ENCODE assay signal across 14 cellular contexts in genomic region chr2:189157431-189157830, GRCh38.
"Had no signal": no experiment of that assay in that cellular context is flagged by ENCODE, and none has a peak within 500 bp of the region (broad histone marks: within the 10 kb centered on the region; RNA-seq: fewer than 3 reads in every experiment).

No MANE protein-coding gene starts in this region.

- H3K4me3 Mint-ChIP-seq: activated naive CD8-positive, alpha-beta T cell treated with anti-CD3 and anti-CD28 coated beads, Interleukin-2, amount 10 ng/mL, durations not matched to agents 7 days and 5 days; activated T-helper 1 cell treated with anti-CD3 and anti-CD28 coated beads, Interleukin-12 subunit alpha, Interleukin-12 subunit beta, Interleukin-2, Interleukin-4 antibody, amounts not matched to agents 30 ng/mL and 10 ng/mL and 1 ng/mL, durations not matched to agents 14 hours and 24 hours and 36 hours; endodermal cell; type B pancreatic cell had no signal

- H3K27me3 ChIP-seq: ascending aorta, hepatocyte, suprapubic skin had no signal

- DNase-seq: activated CD4-positive, CD25-positive, alpha-beta regulatory T cell treated with anti-CD3 and anti-CD28 coated beads, Interleukin-2, amount 50 U/mL, for 72 hours; activated naive CD4-positive, alpha-beta T cell; activated naive CD8-positive, alpha-beta T cell treated with anti-CD3 and anti-CD28 coated beads, Interleukin-2, amount 10 ng/mL, durations not matched to agents 7 days and 5 days; endodermal cell; islet precursor cell; stimulated activated CD4-positive, alpha-beta T cell treated with anti-CD3 and anti-CD28 coated beads, Interleukin-2, amount 100 ng/mL, for 48 hours; stimulated activated naive CD4-positive, alpha-beta T cell treated with Interleukin-2 at 50 U/mL for 16 hours had no signal

- H3K4me2 ChIP-seq: hepatocyte had no signal

- H3K27me3 Mint-ChIP-seq: activated naive CD8-positive, alpha-beta T cell treated with anti-CD3 and anti-CD28 coated beads, Interleukin-2, amount 10 ng/mL, durations not matched to agents 7 days and 5 days; type B pancreatic cell had no signal

- H3K4me1 Mint-ChIP-seq: activated naive CD8-positive, alpha-beta T cell treated with anti-CD3 and anti-CD28 coated beads, Interleukin-2, amount 10 ng/mL, durations not matched to agents 7 days and 5 days had no signal

- H3K36me3 Mint-ChIP-seq: activated naive CD8-positive, alpha-beta T cell treated with anti-CD3 and anti-CD28 coated beads, Interleukin-2, amount 10 ng/mL, durations not matched to agents 7 days and 5 days had no signal

- H3K4me3 ChIP-seq: ascending aorta, hepatocyte, lung, suprapubic skin had no signal

- H3K4me1 ChIP-seq: parathyroid adenoma had no signal

- H3K36me3 ChIP-seq: ascending aorta, suprapubic skin had no signal

- H2AFZ ChIP-seq: hepatocyte, parathyroid adenoma had no signal

- H3K9ac ChIP-seq: parathyroid adenoma had no signal

- H3K79me2 ChIP-seq: parathyroid adenoma had no signal

- H3K9me3 ChIP-seq: ascending aorta, suprapubic skin had no signal

- H3K27ac Mint-ChIP-seq: activated naive CD8-positive, alpha-beta T cell treated with anti-CD3 and anti-CD28 coated beads, Interleukin-2, amount 10 ng/mL, durations not matched to agents 7 days and 5 days; activated T-helper 1 cell treated with anti-CD3 and anti-CD28 coated beads, Interleukin-12 subunit alpha, Interleukin-12 subunit beta, Interleukin-2, Interleukin-4 antibody, amounts not matched to agents 30 ng/mL and 10 ng/mL and 1 ng/mL, durations not matched to agents 14 hours and 24 hours and 36 hours; endodermal cell; type B pancreatic cell had no signal

- H3K27ac ChIP-seq: ascending aorta, hepatocyte, parathyroid adenoma, suprapubic skin had no signal

- H3K9me3 Mint-ChIP-seq: activated naive CD8-positive, alpha-beta T cell treated with anti-CD3 and anti-CD28 coated beads, Interleukin-2, amount 10 ng/mL, durations not matched to agents 7 days and 5 days; activated T-helper 1 cell treated with anti-CD3 and anti-CD28 coated beads, Interleukin-12 subunit alpha, Interleukin-12 subunit beta, Interleukin-2, Interleukin-4 antibody, amounts not matched to agents 30 ng/mL and 10 ng/mL and 1 ng/mL, durations not matched to agents 14 hours and 24 hours and 36 hours; endodermal cell; type B pancreatic cell had no signal
